ENCODE assay signal across 26 cellular contexts in the genomic region with DNA sequence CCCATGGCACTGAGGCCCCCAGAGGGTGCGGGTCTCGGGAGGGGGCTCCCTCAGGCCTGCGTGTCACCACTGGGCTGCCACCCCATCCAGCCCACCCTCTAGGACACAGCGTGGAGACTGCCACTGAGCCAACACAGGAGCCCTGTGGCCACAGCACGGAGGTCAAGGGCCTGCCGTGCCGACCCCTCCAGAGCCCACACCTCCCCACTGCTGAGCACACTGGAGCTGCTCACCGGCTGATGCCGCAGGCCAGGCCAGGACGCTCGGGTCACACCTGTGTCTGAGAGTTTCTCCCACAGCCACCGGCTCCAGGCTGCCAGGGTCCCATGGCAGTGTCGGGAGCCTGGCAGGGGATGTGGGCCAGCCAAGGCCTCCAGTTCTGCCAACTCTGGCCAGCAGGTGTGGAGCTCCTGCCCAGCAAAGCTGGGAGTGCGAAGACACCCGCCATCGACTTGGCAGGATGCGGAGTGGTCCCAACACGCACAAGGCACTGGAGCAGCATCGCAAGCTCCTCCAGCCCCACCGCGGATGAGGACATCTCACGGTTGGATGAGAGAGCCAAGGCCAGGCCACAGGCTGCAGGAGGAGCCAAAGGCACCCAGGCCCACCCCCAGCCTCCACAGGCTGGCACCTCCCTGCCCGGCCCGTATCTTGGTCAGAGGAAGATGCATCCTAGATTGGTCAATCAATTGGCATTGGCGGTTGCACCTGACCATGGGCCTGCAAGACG.
"Had no signal": no experiment of that assay in that cellular context is flagged by ENCODE, and none has a peak within 500 bp of the region (broad histone marks: within the 10 kb centered on the region; RNA-seq: fewer than 3 reads in every experiment).

No MANE protein-coding gene starts in this region.

- H3K4me3 ChIP-seq: hepatocyte, left ventricle myocardium inferior, lung, psoas muscle, right lobe of liver, smooth muscle cell, suprapubic skin, thoracic aorta, tibial artery, uterus had no signal

- H3K9me3 Mint-ChIP-seq: mesothelial cell of epicardium; naive B cell; natural killer cell treated with Interleukin-12 subunit alpha and Interleukin-12 subunit beta and Interleukin-15 and Interleukin-18, amount 100 ng/mL, for 72 hours had no signal

- H3K4me1 ChIP-seq: left ventricle myocardium inferior, parathyroid adenoma, psoas muscle, right lobe of liver, suprapubic skin, tibial artery, uterus had no signal

- ATAC-seq: psoas muscle; stimulated activated memory B cell treated with anti-CD40 and anti-IgM and Interleukin-4, amounts not matched to agents 10 μg/mL and 1 μg/mL and 100 μg/mL, for 72 hours had no signal

- DNase-seq: islet precursor cell; left ventricle myocardium inferior; mesendoderm; naive B cell; occipital lobe; psoas muscle; right lobe of liver; stimulated activated CD4-positive, alpha-beta T cell treated with anti-CD3 and anti-CD28 coated beads, Interleukin-1b, Interleukin-23, amount 100 ng/mL, for 48 hours; stimulated activated CD4-positive, alpha-beta T cell treated with anti-CD3 and anti-CD28 coated beads, Interleukin-2, amount 100 ng/mL, for 48 hours; stimulated activated CD4-positive, alpha-beta T cell treated with anti-CD3 and anti-CD28 coated beads, Interleukin-4, amount 100 ng/mL, for 4 hours; stimulated activated CD8-positive, alpha-beta memory T cell treated with anti-CD3 and anti-CD28 coated beads, Interleukin-4, amount 100 ng/mL, for 48 hours; stimulated activated naive CD4-positive, alpha-beta T cell treated with Interleukin-2 at 50 U/mL for 16 hours; tibial artery; trophoblast cell; uterus had no signal

- H3K9ac ChIP-seq: parathyroid adenoma had no signal

- H3K9me3 ChIP-seq: left ventricle myocardium inferior, neutrophil, psoas muscle, right lobe of liver, suprapubic skin, thoracic aorta, tibial artery, uterus had no signal

- H3K4me3 Mint-ChIP-seq: mesothelial cell of epicardium; natural killer cell treated with Interleukin-12 subunit alpha and Interleukin-12 subunit beta and Interleukin-15 and Interleukin-18, amount 100 ng/mL, for 72 hours; neural crest cell; stimulated activated memory B cell treated with anti-CD40 and anti-IgM and Interleukin-4, amounts not matched to agents 10 μg/mL and 1 μg/mL and 100 μg/mL, for 72 hours had no signal

- H3K27me3 ChIP-seq: hepatocyte, neutrophil, right lobe of liver, uterus had no signal

- H3K36me3 Mint-ChIP-seq: mesothelial cell of epicardium; natural killer cell treated with Interleukin-12 subunit alpha and Interleukin-12 subunit beta and Interleukin-15 and Interleukin-18, amount 100 ng/mL, for 72 hours had no signal

- H3K4me1 Mint-ChIP-seq: mesothelial cell of epicardium had no signal

- H2AFZ ChIP-seq: hepatocyte, parathyroid adenoma had no signal

- H3K27ac Mint-ChIP-seq: mesothelial cell of epicardium; natural killer cell treated with Interleukin-12 subunit alpha and Interleukin-12 subunit beta and Interleukin-15 and Interleukin-18, amount 100 ng/mL, for 72 hours; stimulated activated memory B cell treated with anti-CD40 and anti-IgM and Interleukin-4, amounts not matched to agents 10 μg/mL and 1 μg/mL and 100 μg/mL, for 72 hours had no signal

- H3K36me3 ChIP-seq: left ventricle myocardium inferior, right lobe of liver, suprapubic skin, thoracic aorta, tibial artery, uterus had no signal

- H3K27me3 Mint-ChIP-seq: naive B cell; natural killer cell treated with Interleukin-12 subunit alpha and Interleukin-12 subunit beta and Interleukin-15 and Interleukin-18, amount 100 ng/mL, for 72 hours; stimulated activated memory B cell treated with anti-CD40 and anti-IgM and Interleukin-4, amounts not matched to agents 10 μg/mL and 1 μg/mL and 100 μg/mL, for 72 hours had no signal

- H3K4me2 ChIP-seq: hepatocyte, smooth muscle cell had no signal

- H3K79me2 ChIP-seq: hepatocyte, parathyroid adenoma had no signal

- H3K27ac ChIP-seq: hepatocyte, left ventricle myocardium inferior, neutrophil, parathyroid adenoma, psoas muscle, right lobe of liver, suprapubic skin, thoracic aorta, tibial artery, uterus had no signal
